15 cellular contexts compared by ENCODE assay signal in the genomic region with DNA sequence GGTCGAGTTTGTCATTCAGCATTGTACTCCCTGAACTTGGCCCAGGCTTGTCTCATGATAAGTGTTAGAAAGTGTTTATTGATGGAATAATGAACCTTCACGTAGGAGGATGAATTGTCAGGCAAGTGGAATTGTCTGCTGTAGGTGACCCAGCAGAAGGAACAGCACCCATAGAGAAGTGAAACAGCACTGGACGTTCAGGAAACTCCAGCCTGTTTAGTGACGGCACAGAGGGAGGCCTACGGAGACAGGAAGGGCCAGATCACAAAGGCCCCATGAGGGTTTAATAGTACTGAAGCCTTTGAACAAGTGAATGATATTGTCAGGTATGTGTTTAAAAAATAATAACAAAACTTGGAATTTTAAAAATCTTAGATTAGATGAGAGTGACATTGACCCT. TPM values are rescaled to one million over a fixed set of nuclear protein-coding genes. Genes with fewer than 3 reads are reported as not detected.
DNase-seq lines count a peak whose midpoint lies in the region; ATAC-seq and TF ChIP-seq lines count a peak whose summit lies in the region.
"Had no signal": no experiment of that assay in that cellular context is flagged by ENCODE, and none has a peak within 500 bp of the region (broad histone marks: within the 10 kb centered on the region; RNA-seq: fewer than 3 reads in every experiment).

No MANE protein-coding gene starts in this region.

- H3K4me3 ChIP-seq in WERI-Rb-1 (ENCODE audit: low read depth, low read length): no peak overlapping the region

- no peak overlapping the region for H3K27ac ChIP-seq in WERI-Rb-1

- H3K27me3 ChIP-seq in WERI-Rb-1 (ENCODE audit: insufficient read depth, low read depth, severe bottlenecking): peaks cover 13% of the 10 kb centered on the region

- H3K9me3 ChIP-seq in WERI-Rb-1 (ENCODE audit: severe bottlenecking): no peaks in the 10 kb centered on the region

- TF ChIP-seq CTCF in endothelial cell (IDR thresholded peaks at IDR 0.05; ENCODE audit: unreplicated experiment) (no peak), WERI-Rb-1 (IDR thresholded peaks at IDR 0.05; ENCODE audit: low read depth, low read length) (no peak)

- DNase-seq in activated naive CD4-positive, alpha-beta T cell treated with Interleukin-2 at 50 U/mL for 16 hours: no peak
- DNase-seq in endothelial cell (ENCODE audit: low spot score) (no peak), WERI-Rb-1 (no peak), KG1 (lab: John Stamatoyannopoulos, UW) (no peak)
- DNase-seq in stimulated activated naive CD8-positive, alpha-beta T cell treated with anti-CD3 and anti-CD28 coated beads, Interleukin-15, amount 100 ng/mL, for 72 hours: no peak
- DNase-seq: activated CD8-positive, alpha-beta memory T cell treated with anti-CD3 and anti-CD28 coated beads, Interleukin-2, amount 50 U/mL, for 48 hours; kidney; NCI-H2029 treated with DMSO at 0.1 percent for 48 hours; NCI-H526 treated with DMSO at 0.1 percent for 48 hours; stimulated activated naive CD4-positive, alpha-beta T cell had no signal

- peaks cover 64% of the 10 kb centered on the region for H3K4me1 Mint-ChIP-seq in activated naive CD4-positive, alpha-beta T cell treated with anti-CD3 and anti-CD28 coated beads, Interleukin-2, amount 50 U/mL, for 24 hours
- peaks cover 6% of the 10 kb centered on the region for H3K4me1 Mint-ChIP-seq in endothelial cell (ENCODE audit: unreplicated experiment)
- peaks cover 79% of the 10 kb centered on the region for H3K4me1 Mint-ChIP-seq in stimulated activated naive CD8-positive, alpha-beta T cell treated with anti-CD3 and anti-CD28 coated beads, Interleukin-15, amount 100 ng/mL, for 72 hours

- H3K4me3 Mint-ChIP-seq in activated naive CD4-positive, alpha-beta T cell treated with anti-CD3 and anti-CD28 coated beads, Interleukin-2, amount 50 U/mL, for 24 hours: peak overlapping the region; percentile 92
- H3K4me3 Mint-ChIP-seq in endothelial cell (ENCODE audit: unreplicated experiment): no peak overlapping the region
- H3K4me3 Mint-ChIP-seq in stimulated activated naive CD8-positive, alpha-beta T cell treated with anti-CD3 and anti-CD28 coated beads, Interleukin-15, amount 100 ng/mL, for 72 hours: peak overlapping the region; percentile 17 to 92
- H3K4me3 Mint-ChIP-seq: WTC11 had no signal

- H3K9me3 Mint-ChIP-seq in activated naive CD4-positive, alpha-beta T cell treated with anti-CD3 and anti-CD28 coated beads, Interleukin-2, amount 50 U/mL, for 24 hours: no peaks in the 10 kb centered on the region
- H3K9me3 Mint-ChIP-seq in endothelial cell (ENCODE audit: unreplicated experiment): no peaks in the 10 kb centered on the region
- no peaks in the 10 kb centered on the region for H3K9me3 Mint-ChIP-seq in stimulated activated naive CD8-positive, alpha-beta T cell treated with anti-CD3 and anti-CD28 coated beads, Interleukin-15, amount 100 ng/mL, for 72 hours
- H3K9me3 Mint-ChIP-seq: WTC11 had no signal

- H3K27me3 Mint-ChIP-seq in activated naive CD4-positive, alpha-beta T cell treated with anti-CD3 and anti-CD28 coated beads, Interleukin-2, amount 50 U/mL, for 24 hours: no peaks in the 10 kb centered on the region
- peaks cover 7% of the 10 kb centered on the region for H3K27me3 Mint-ChIP-seq in endothelial cell (ENCODE audit: unreplicated experiment)
- peaks cover 5% of the 10 kb centered on the region for H3K27me3 Mint-ChIP-seq in stimulated activated naive CD8-positive, alpha-beta T cell treated with anti-CD3 and anti-CD28 coated beads, Interleukin-15, amount 100 ng/mL, for 72 hours

- ATAC-seq in GM21786 (IDR thresholded peaks at IDR 0.05; ENCODE audit: unreplicated experiment) (peak; percentile 13), GM18909 (IDR thresholded peaks at IDR 0.05; ENCODE audit: poor library complexity, unreplicated experiment) (no peak)
- no peak for ATAC-seq in stimulated activated naive CD8-positive, alpha-beta T cell treated with anti-CD3 and anti-CD28 coated beads, Interleukin-15, amount 100 ng/mL, for 72 hours
- ATAC-seq: Panc1, WTC11 had no signal

- peak overlapping the region; percentile 68 for H3K27ac Mint-ChIP-seq in activated naive CD4-positive, alpha-beta T cell treated with anti-CD3 and anti-CD28 coated beads, Interleukin-2, amount 50 U/mL, for 24 hours
- peak overlapping the region; percentile 32 for H3K27ac Mint-ChIP-seq in endothelial cell (ENCODE audit: unreplicated experiment)
- H3K27ac Mint-ChIP-seq in stimulated activated naive CD8-positive, alpha-beta T cell treated with anti-CD3 and anti-CD28 coated beads, Interleukin-15, amount 100 ng/mL, for 72 hours: peak overlapping the region in 1 of 2 donors; percentile 74
- H3K27ac Mint-ChIP-seq: WTC11 had no signal

- H3K36me3 ChIP-seq in WERI-Rb-1: no peaks in the 10 kb centered on the region

- peaks cover 23% of the 10 kb centered on the region for H3K36me3 Mint-ChIP-seq in activated naive CD4-positive, alpha-beta T cell treated with anti-CD3 and anti-CD28 coated beads, Interleukin-2, amount 50 U/mL, for 24 hours
- no peaks in the 10 kb centered on the region for H3K36me3 Mint-ChIP-seq in endothelial cell (ENCODE audit: low read depth, unreplicated experiment)
- H3K36me3 Mint-ChIP-seq: WTC11 had no signal

RNA-seq across cellular contexts. Expression of a gene that starts 2.9 kb away (rescaled TPM):
- total RNA-seq in endothelial cell (ENCODE audit: unreplicated experiment): not detected

RNA-seq across cellular contexts. Expression of a gene that starts 57.9 kb away (rescaled TPM):
- 113 TPM for total RNA-seq in endothelial cell (ENCODE audit: unreplicated experiment)
